ENCODE assay signal across 6 cellular contexts in the genomic region with DNA sequence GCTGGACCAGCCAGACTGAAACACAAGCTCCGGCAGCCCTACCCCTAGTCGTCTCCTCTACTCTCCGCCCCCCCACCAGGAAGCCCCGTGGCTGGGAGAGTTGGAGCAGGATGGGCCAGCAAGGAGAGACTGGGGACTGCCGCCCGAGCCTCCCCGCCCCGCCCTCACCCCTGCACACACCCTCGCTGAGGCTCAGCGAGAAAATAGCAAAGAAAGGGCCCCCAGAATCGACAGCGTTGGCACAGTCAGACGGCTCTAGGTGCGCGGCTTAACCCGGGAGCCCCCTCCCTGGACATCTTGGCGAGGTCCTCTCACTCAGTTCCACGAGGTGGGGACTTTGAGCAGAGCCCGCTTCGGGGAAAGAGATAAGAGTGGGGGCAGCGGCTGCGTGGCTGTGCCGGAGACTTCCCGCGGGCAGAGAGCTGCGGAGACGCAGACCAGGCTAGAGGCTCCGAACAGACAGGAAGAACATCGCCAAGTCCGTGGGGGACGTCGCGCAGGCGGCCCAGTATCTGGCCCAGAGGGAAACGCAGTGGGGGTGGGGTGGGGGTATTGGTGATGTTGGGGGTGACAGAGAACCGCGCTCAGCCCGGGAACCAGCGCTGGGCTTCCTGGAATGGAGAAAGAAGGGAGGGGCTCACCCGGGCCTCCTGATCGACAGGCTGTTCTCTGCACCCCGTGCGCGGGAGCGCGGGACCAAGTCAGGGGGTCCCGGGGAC. TPM values are rescaled to one million over a fixed set of nuclear protein-coding genes. Genes with fewer than 3 reads are reported as not detected.
DNase-seq lines count a peak whose midpoint lies in the region; ATAC-seq and TF ChIP-seq lines count a peak whose summit lies in the region.

No MANE protein-coding gene starts in this region.

- H3K27ac ChIP-seq in ascending aorta = peak overlapping the region; percentile 69 to 87

- peaks cover 0 to 10% (median 4%) of the 10 kb centered on the region in 7 donors for H3K9me3 Mint-ChIP-seq in naive B cell

- H3K4me3 Mint-ChIP-seq in naive B cell = peak overlapping the region; percentile 86 to 93 (median 89)

- peak; percentile 38 for DNase-seq in EL
- no peak for DNase-seq in ascending aorta (ENCODE audit: low spot score in 2 of 2)
- DNase-seq in naive B cell = peak; percentile 15
- no peak for DNase-seq in NCI-H748 treated with DMSO at 0.1 percent for 48 hours (lab: John Stamatoyannopoulos, UW)

- intact Hi-C loops in ascending aorta (cut with DNase I) = loop anchor here (10.0 kb wide), 1 partner anchor 849 kb away; a partner anchor contains a TSS

- no peaks in the 10 kb centered on the region for H3K27me3 ChIP-seq in ascending aorta

- ATAC-seq in naive B cell (ENCODE audit: low read depth in 2 of 2) (peak in 1 of 2 donors; percentile 8), HG03095 (IDR thresholded peaks at IDR 0.05; ENCODE audit: unreplicated experiment) (no peak), GM19395 (IDR thresholded peaks at IDR 0.05; ENCODE audit: unreplicated experiment) (no peak)

- H3K27ac Mint-ChIP-seq in naive B cell = peak overlapping the region in 3 of 6 donors; percentile 13 to 81 (median 48)

- peaks cover 4 to 13% of the 10 kb centered on the region in 2 donors for H3K4me1 ChIP-seq in ascending aorta

- TF ChIP-seq CTCF in ascending aorta (IDR thresholded peaks at IDR 0.05) = no peak

- H3K36me3 ChIP-seq in ascending aorta = no peaks in the 10 kb centered on the region

- no peaks in the 10 kb centered on the region for H3K9me3 ChIP-seq in ascending aorta

- H3K36me3 Mint-ChIP-seq in naive B cell = peaks cover 4 to 8% of the 10 kb centered on the region in 2 donors

- H3K4me3 ChIP-seq in ascending aorta = peak overlapping the region; percentile 53 to 72

- peaks cover 37 to 49% (median 48%) of the 10 kb centered on the region in 3 donors for H3K4me1 Mint-ChIP-seq in naive B cell

- peaks cover 20 to 38% (median 30%) of the 10 kb centered on the region in 3 donors for H3K27me3 Mint-ChIP-seq in naive B cell

RNA-seq across cellular contexts. Expression of a gene that starts 1.0 kb away (rescaled TPM):
- total RNA-seq in ascending aorta = 6.1 TPM
- under 1 TPM in 3 of 6 donors, not detected in 3; 0.09 to 0.27 (median 0.24) TPM for polyA plus RNA-seq in naive B cell (ENCODE audit: low read depth in 6 of 6)

RNA-seq across cellular contexts. Expression of a gene that starts 19.1 kb away (rescaled TPM):
- total RNA-seq in ascending aorta = 105 TPM
- 1 to 10 TPM in 3 of 6 donors, under 1 TPM in 3; 0.40 to 1.6 (median 1.0) TPM for polyA plus RNA-seq in naive B cell (ENCODE audit: low read depth in 6 of 6)

RNA-seq across cellular contexts. Expression of a gene that starts 39.7 kb away (rescaled TPM):
- total RNA-seq in ascending aorta = 2,870 TPM
- 1,000 to 10,000 TPM; 2,383 to 2,887 (median 2,526) TPM for polyA plus RNA-seq in naive B cell (ENCODE audit: low read depth in 6 of 6)

RNA-seq across cellular contexts. Expression of a gene that starts 56.6 kb away (rescaled TPM):
- not detected for total RNA-seq in ascending aorta
- polyA plus RNA-seq in naive B cell (ENCODE audit: low read depth in 6 of 6) = not detected

RNA-seq across cellular contexts. Expression of a gene that starts 56.9 kb away (rescaled TPM):
- total RNA-seq in ascending aorta = 21.2 TPM
- 10 to 100 TPM in 5 of 6 donors, 1 to 10 TPM in 1; 6.4 to 35.1 (median 27.7) TPM for polyA plus RNA-seq in naive B cell (ENCODE audit: low read depth in 6 of 6)

Comparison
In these comparisons a context has a peak if more than half of its experiments do, and no peak if none do; other contexts are left out.
1. DNase-seq: peak in EL (single experiment) and naive B cell (single experiment); none in ascending aorta (0 of 2) and NCI-H748 treated with DMSO at 0.1 percent for 48 hours (single experiment).